Comparison of ENCODE assay signal across 8 cellular contexts in the genomic region with DNA sequence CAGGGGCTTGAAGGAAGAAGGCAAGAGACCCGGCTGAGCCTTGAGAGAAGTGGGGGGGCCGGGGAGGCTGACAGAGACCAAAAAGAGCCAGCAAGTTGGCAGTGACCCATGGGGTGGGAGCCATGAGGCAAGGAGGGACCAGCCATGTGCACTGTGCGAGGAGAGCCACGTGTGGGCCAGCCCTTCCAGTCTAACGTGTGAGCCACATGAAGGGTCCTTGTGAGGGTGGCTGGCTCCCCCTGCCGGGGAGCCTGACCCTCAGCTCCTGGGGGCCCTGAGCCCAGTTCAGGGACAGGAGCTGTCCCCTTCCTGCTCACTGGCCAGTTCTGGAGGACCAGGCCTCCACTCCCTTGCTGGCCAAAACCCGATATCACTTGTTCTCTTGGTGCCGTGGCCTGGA. TPM values are rescaled to one million over a fixed set of nuclear protein-coding genes. Genes with fewer than 3 reads are reported as not detected.
DNase-seq lines count a peak whose midpoint lies in the region; ATAC-seq, FAIRE-seq and TF ChIP-seq lines count a peak whose summit lies in the region.
"Not testable (repeated sequence)": the region's sequence is repeated elsewhere in the genome, so short reads cannot be mapped to it uniquely, and the experiment has no call there.

No MANE protein-coding gene starts in this region.

- H3K9me3 ChIP-seq in DOHH2 (ENCODE audit: control insufficient read depth, insufficient read depth, low read length); SU-DHL-6 (ENCODE audit: insufficient read depth, low read length); upper lobe of right lung: not testable (repeated sequence)

- H3K27ac ChIP-seq in DOHH2 (ENCODE audit: low read depth, low read length); SU-DHL-6 (ENCODE audit: low read depth, low read length); foreskin keratinocyte; upper lobe of right lung: not testable (repeated sequence)

- H3K36me3 Mint-ChIP-seq in neural crest cell (ENCODE audit: low read depth): not testable (repeated sequence)

- ATAC-seq in foreskin keratinocyte, upper lobe of right lung: not testable (repeated sequence)

- not testable (repeated sequence) for H3K36me3 ChIP-seq in DOHH2 (ENCODE audit: control insufficient read depth, low read length); SU-DHL-6 (ENCODE audit: low read length); upper lobe of right lung
- peaks cover 33% of the 10 kb centered on the region for H3K36me3 ChIP-seq in bronchial epithelial cell (ENCODE audit: control insufficient read depth, insufficient read depth, low read length)

- TF ChIP-seq CTCF in DOHH2 (IDR thresholded peaks at IDR 0.05; ENCODE audit: low read depth, low read length, poor library complexity, severe bottlenecking) (peak; percentile 39), HFF-Myc (IDR thresholded peaks at IDR 0.05; ENCODE audit: low read depth, low read length, missing control alignments) (peak; percentile 44), SU-DHL-6 (IDR thresholded peaks at IDR 0.05; ENCODE audit: insufficient read depth, low read length, poor library complexity, severe bottlenecking) (peak; percentile 14), bronchial epithelial cell (IDR thresholded peaks at IDR 0.05; ENCODE audit: insufficient read depth, low read length, severe bottlenecking) (peak; percentile 45), foreskin keratinocyte (conservative IDR thresholded peaks at IDR 0.05) (peak; percentile 59), neural crest cell (conservative IDR thresholded peaks at IDR 0.05) (peak; percentile 45), upper lobe of right lung (IDR thresholded peaks at IDR 0.05) (peak; percentile 39)

- not testable (repeated sequence) for H3K79me2 ChIP-seq in DOHH2 (ENCODE audit: control insufficient read depth, low read length); SU-DHL-6 (ENCODE audit: insufficient read depth, low read length)

- not testable (repeated sequence) for H3K4me3 ChIP-seq in DOHH2 (ENCODE audit: low read length); HFF-Myc (replicated peaks; ENCODE audit: low read depth, low read length); SU-DHL-6 (ENCODE audit: insufficient read depth, low read length, poor library complexity, severe bottlenecking); bronchial epithelial cell (ENCODE audit: low read depth, low read length); upper lobe of right lung

- intact Hi-C loops in upper lobe of right lung (cut with DNase I): loop anchor here (10.0 kb wide), 1 partner anchor 50 kb away; a partner anchor contains a TSS

- not testable (repeated sequence) for H3K4me2 ChIP-seq in DOHH2 (ENCODE audit: low read length); SU-DHL-6 (ENCODE audit: low read depth, low read length, poor library complexity, severe bottlenecking)

- H3K27me3 Mint-ChIP-seq in neural crest cell (ENCODE audit: low read depth): not testable (repeated sequence)

- H4K20me1 ChIP-seq in DOHH2 (ENCODE audit: control insufficient read depth, insufficient read depth, low read depth, low read length); SU-DHL-6 (ENCODE audit: low read depth, low read length): not testable (repeated sequence)

- H3K27ac Mint-ChIP-seq in neural crest cell (ENCODE audit: unreplicated experiment): not testable (repeated sequence)

- not testable (repeated sequence) for H2AFZ ChIP-seq in SU-DHL-6 (ENCODE audit: low read depth, low read length, severe bottlenecking)

- not testable (repeated sequence) for H3K4me1 ChIP-seq in DOHH2 (ENCODE audit: control insufficient read depth, low read length); foreskin keratinocyte; upper lobe of right lung

- not testable (repeated sequence) for H3K4me1 Mint-ChIP-seq in neural crest cell

- not testable (repeated sequence) for H3K9ac ChIP-seq in SU-DHL-6 (ENCODE audit: low read length)

- not testable (repeated sequence) for H3F3A ChIP-seq in DOHH2 (ENCODE audit: control insufficient read depth, insufficient read depth); SU-DHL-6 (ENCODE audit: insufficient read depth)

- H3K9me3 Mint-ChIP-seq in neural crest cell: not testable (repeated sequence)

- not testable (repeated sequence) for H3K27me3 ChIP-seq in DOHH2 (ENCODE audit: control insufficient read depth, low read length); SU-DHL-6 (ENCODE audit: low read length); bronchial epithelial cell (ENCODE audit: control insufficient read depth, insufficient read depth, low read length); foreskin keratinocyte; upper lobe of right lung

- FAIRE-seq in bronchial epithelial cell (lab: Jason Lieb, UNC): not testable (repeated sequence)

- not testable (repeated sequence) for H3K9me2 ChIP-seq in DOHH2 (replicated peaks; ENCODE audit: control insufficient read depth, low read length); SU-DHL-6 (replicated peaks; ENCODE audit: insufficient read depth, low read length)

- H3K4me3 Mint-ChIP-seq in neural crest cell: not testable (repeated sequence)

- DNase-seq in HFF-Myc (ENCODE audit: extremely low read depth, low read depth); bronchial epithelial cell (ENCODE audit: low read depth); foreskin keratinocyte; neural crest cell (ENCODE audit: low read depth, low spot score); upper lobe of right lung: not testable (repeated sequence)
- DNase-seq in NCI-H748 (lab: John Stamatoyannopoulos, UW; ENCODE audit: unreplicated experiment): peak; percentile 35

RNA-seq across cellular contexts. Expression of a gene that starts 46.4 kb away (rescaled TPM):
- total RNA-seq in bronchial epithelial cell (15.8 and 18.1 TPM in 2 replicates), foreskin keratinocyte (46.2 and 49.4 TPM in 2 replicates), neural crest cell (25.7 and 30.0 TPM in 2 replicates), upper lobe of right lung (85.1 TPM)
- polyA plus RNA-seq in foreskin keratinocyte: 21.7 and 25.9 TPM in 2 replicates
